ENCODE assay signal across 10 cellular contexts in the genomic region with DNA sequence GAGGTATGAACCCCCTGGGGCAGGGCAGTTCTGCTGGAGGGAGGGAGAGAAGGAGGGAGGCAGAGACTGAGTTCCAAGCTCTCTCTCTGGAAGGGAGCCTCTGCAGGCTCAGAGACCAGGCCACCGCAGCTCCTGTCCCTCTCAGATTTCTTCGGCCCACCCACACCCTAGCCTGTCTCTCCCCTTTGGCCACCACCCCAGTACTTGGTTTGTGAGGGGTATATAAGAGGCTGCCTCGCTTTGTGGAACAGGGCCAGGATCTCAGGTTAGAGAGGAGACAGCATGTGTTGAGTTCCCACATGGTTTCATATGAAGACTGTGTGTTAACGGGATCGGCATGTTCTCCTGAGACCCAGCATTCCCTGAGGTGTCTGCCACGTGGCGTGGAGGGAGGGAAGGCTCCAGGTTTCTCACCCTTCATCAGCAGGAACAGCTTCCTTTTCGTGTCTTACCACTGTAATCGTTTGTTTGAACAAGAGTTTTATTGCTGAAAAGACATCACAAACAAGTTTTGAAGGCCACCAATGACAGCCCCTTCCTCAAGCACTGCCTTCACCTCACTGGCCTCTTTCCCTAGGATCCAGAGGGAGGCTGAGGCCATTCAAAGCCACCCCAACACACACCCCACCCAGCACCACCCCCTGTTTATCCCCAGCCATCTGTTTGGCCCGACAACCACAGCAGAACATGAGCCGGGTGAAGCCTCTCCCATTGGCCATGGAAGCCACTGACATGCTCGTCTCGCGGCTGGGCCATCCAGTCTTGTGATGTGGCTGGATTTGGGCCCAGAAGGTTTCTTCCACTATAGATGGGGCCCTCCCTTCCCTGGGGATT. TPM values are rescaled to one million over a fixed set of nuclear protein-coding genes. Genes with fewer than 3 reads are reported as not detected.
DNase-seq lines count a peak whose midpoint lies in the region; ATAC-seq and TF ChIP-seq lines count a peak whose summit lies in the region.
"Had no signal": no experiment of that assay in that cellular context is flagged by ENCODE, and none has a peak within 500 bp of the region (broad histone marks: within the 10 kb centered on the region; RNA-seq: fewer than 3 reads in every experiment).

No MANE protein-coding gene starts in this region.

- CTCF ChIA-PET in PC-3 (lab: Charles Lee), result no interaction called here

- H3K4me3 ChIP-seq in PC-3 (ENCODE audit: low read length) (no peak overlapping the region), parathyroid adenoma (ENCODE audit: low read depth, low read length) (no peak overlapping the region)

- TF ChIP-seq CTCF in PC-3 (conservative IDR thresholded peaks at IDR 0.05; ENCODE audit: low read depth, low read length) (no peak), parathyroid adenoma (IDR thresholded peaks at IDR 0.05) (no peak), GM20000 (IDR thresholded peaks at IDR 0.05; ENCODE audit: extremely low read depth, missing control alignments) (no peak)

- no peak overlapping the region for H2AFZ ChIP-seq in PC-3 (ENCODE audit: low read length)
- H2AFZ ChIP-seq in parathyroid adenoma, result peak overlapping the region; percentile 76

- H3K4me2 ChIP-seq in PC-3 (ENCODE audit: low read length), result no peak overlapping the region
- no peak overlapping the region for H3K4me2 ChIP-seq in parathyroid adenoma (ENCODE audit: low read length)
- H3K4me2 ChIP-seq: KMS-11 had no signal

- H3K9me3 ChIP-seq in PC-3 (ENCODE audit: low read length) (no peaks in the 10 kb centered on the region), parathyroid adenoma (ENCODE audit: control insufficient read depth, low read length) (no peaks in the 10 kb centered on the region)

- no TSS peak for BruUV-seq in PC-3 (replicated peaks; lab: Mats Ljungman, UMichigan)

- in situ Hi-C loops in Caki2 (cut with HindIII; ENCODE audit: low pct_unique_long_range_greater_than_20kb, low sequenced_read_pairs), result no loop called here

- no peak for ATAC-seq in PC-3
- no peak for ATAC-seq in GM18867 (IDR thresholded peaks at IDR 0.05; ENCODE audit: unreplicated experiment)
- ATAC-seq in GM18858 (IDR thresholded peaks at IDR 0.05; ENCODE audit: unreplicated experiment), result no peak

- H3K27ac ChIP-seq in PC-3 (ENCODE audit: low read length) (peak overlapping the region; percentile 52), parathyroid adenoma (peak overlapping the region; percentile 48)
- H3K27ac ChIP-seq: KMS-11 had no signal

- H3K79me2 ChIP-seq in PC-3 (ENCODE audit: low read length) (peaks cover 6% of the 10 kb centered on the region), parathyroid adenoma (no peaks in the 10 kb centered on the region)

- H3K36me3 ChIP-seq in PC-3 (ENCODE audit: low read depth, low read length) (peaks cover 5% of the 10 kb centered on the region; the same call in 1 of the 2 replicates), parathyroid adenoma (ENCODE audit: control insufficient read depth, insufficient read depth, low read length) (no peaks in the 10 kb centered on the region)

- DNase-seq in Caki2 (ENCODE audit: low read depth) (peak; percentile 57), PC-3 (peak; percentile 9), fibroblast of gingiva (ENCODE audit: low read depth) (peak; percentile 28), NCI-H146 (lab: John Stamatoyannopoulos, UW) (no peak), GM20000 (ENCODE audit: low spot score) (no peak)
- DNase-seq: stimulated activated CD4-positive, alpha-beta T cell treated with anti-CD3 and anti-CD28 coated beads, Interleukin-4, amount 100 ng/mL, for 4 hours had no signal

- peak overlapping the region; percentile 36; the same call in 1 of the 2 replicates for H3K9ac ChIP-seq in PC-3 (ENCODE audit: low read length)
- no peak overlapping the region for H3K9ac ChIP-seq in parathyroid adenoma
- H3K9ac ChIP-seq: KMS-11 had no signal

- POLR2A ChIA-PET in PC-3 (lab: Charles Lee; ENCODE audit: unreplicated experiment), result no interaction called here

- peaks cover 6% of the 10 kb centered on the region; the same call in 1 of the 2 replicates for H4K20me1 ChIP-seq in PC-3 (ENCODE audit: low read length)

- intact Hi-C loops in PC-3 (cut with micrococcal nuclease), result loop anchor here (5.0 to 10.0 kb wide), 2 partner anchors 198 to 574 kb away; partner anchors contain the start of gene EDEM1

- H3K4me1 ChIP-seq in PC-3 (ENCODE audit: insufficient read depth, low read length) (peaks cover 55% of the 10 kb centered on the region), parathyroid adenoma (peaks cover 14% of the 10 kb centered on the region)

- H3K9me2 ChIP-seq in PC-3 (replicated peaks; ENCODE audit: low read length), result no peaks in the 10 kb centered on the region

- no peaks in the 10 kb centered on the region for H3K27me3 ChIP-seq in PC-3 (ENCODE audit: low read length)
- no peaks in the 10 kb centered on the region for H3K27me3 ChIP-seq in parathyroid adenoma (ENCODE audit: control insufficient read depth, insufficient read depth, low read length)

- H3F3A ChIP-seq in PC-3 (ENCODE audit: low read length, unreplicated experiment), result peaks cover 7% of the 10 kb centered on the region

RNA-seq across cellular contexts. Expression of gene BHLHE40, which starts 9.8 kb away (rescaled TPM):
- total RNA-seq in Caki2 (2014; rRNA removed; shearing (Covaris generic); ENCODE audit: low replicate concordance), result 35.3 and 49.9 TPM in 2 replicates
- total RNA-seq in PC-3 (2014; rRNA removed), result 255 and 256 TPM in 2 replicates

Comparison
In these comparisons a context has a peak if more than half of its experiments do, and no peak if none do; other contexts are left out.
1. DNase-seq: peak in Caki2 (single experiment), PC-3 (single experiment) and fibroblast of gingiva (single experiment); none in NCI-H146 (single experiment) and GM20000 (single experiment).